ENCODE assay signal across 28 cellular contexts in the genomic region with DNA sequence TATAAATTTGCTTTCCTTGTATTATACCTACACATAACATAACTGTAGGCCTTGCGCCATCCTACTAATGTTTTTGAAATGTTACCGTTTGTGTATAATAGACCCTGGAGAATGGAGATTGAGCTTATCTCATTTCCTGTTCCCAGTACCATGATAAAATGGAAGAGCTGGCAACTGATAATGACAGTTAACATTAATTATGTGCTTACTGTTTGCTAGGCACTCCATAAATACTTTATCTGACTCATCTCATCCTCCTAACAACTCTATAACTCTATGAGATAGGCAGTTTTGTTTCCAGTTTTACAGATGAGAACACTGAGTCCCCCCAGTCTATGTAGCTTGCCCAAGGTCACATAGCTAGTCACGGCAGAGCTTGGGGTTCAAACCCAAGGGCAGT.
"Had no signal": no experiment of that assay in that cellular context is flagged by ENCODE, and none has a peak within 500 bp of the region (broad histone marks: within the 10 kb centered on the region; RNA-seq: fewer than 3 reads in every experiment).

No MANE protein-coding gene starts in this region.

- H3K36me3 ChIP-seq: colonic mucosa had no signal

- H3K9me3 ChIP-seq: breast epithelium, colonic mucosa, esophagus squamous epithelium, gastroesophageal sphincter, testis had no signal

- H3K4me1 Mint-ChIP-seq: activated CD4-positive, alpha-beta T cell treated with anti-CD3 and anti-CD28 coated beads, Interleukin-2, amount 10 ng/mL, durations not matched to agents 24 days and 14 days; activated CD8-positive, alpha-beta memory T cell treated with anti-CD3 and anti-CD28 coated beads, Interleukin-2, amount 10 ng/mL, durations not matched to agents 7 days and 5 days had no signal

- ATAC-seq: activated CD4-positive, CD25-positive, alpha-beta regulatory T cell treated with anti-CD3 and anti-CD28 coated beads, Interleukin-2, amount 50 U/mL, for 24 hours; activated CD8-positive, alpha-beta memory T cell treated with anti-CD3 and anti-CD28 coated beads, Interleukin-2, amount 10 ng/mL, durations not matched to agents 7 days and 5 days; activated CD8-positive, alpha-beta T cell treated with anti-CD3 and anti-CD28 coated beads for 36 hours; activated naive CD4-positive, alpha-beta T cell treated with anti-CD3 and anti-CD28 coated beads, Interleukin-2, amount 50 U/mL, for 72 hours; effector memory CD8-positive, alpha-beta T cell; gastroesophageal sphincter; left ventricle myocardium superior; sciatic nerve; T-helper 17 cell had no signal

- H3K4me3 Mint-ChIP-seq: activated CD4-positive, alpha-beta T cell treated with anti-CD3 and anti-CD28 coated beads, Interleukin-2, amount 10 ng/mL, durations not matched to agents 24 days and 14 days; activated CD8-positive, alpha-beta memory T cell treated with anti-CD3 and anti-CD28 coated beads, Interleukin-2, amount 10 ng/mL, durations not matched to agents 7 days and 5 days; activated CD8-positive, alpha-beta T cell treated with anti-CD3 and anti-CD28 coated beads for 36 hours; effector memory CD8-positive, alpha-beta T cell; T-helper 17 cell; type B pancreatic cell had no signal

- H3K9me3 Mint-ChIP-seq: activated CD4-positive, alpha-beta T cell treated with anti-CD3 and anti-CD28 coated beads, Interleukin-2, amount 10 ng/mL, durations not matched to agents 24 days and 14 days; activated CD8-positive, alpha-beta T cell treated with anti-CD3 and anti-CD28 coated beads for 36 hours; activated naive CD4-positive, alpha-beta T cell treated with anti-CD3 and anti-CD28 coated beads, Interleukin-2, amount 50 U/mL, for 72 hours; effector memory CD8-positive, alpha-beta T cell; type B pancreatic cell had no signal

- H3K4me1 ChIP-seq: colonic mucosa had no signal

- DNase-seq: activated CD4-positive, alpha-beta T cell treated with anti-CD3 and anti-CD28 coated beads, Interleukin-2, amount 10 ng/mL, durations not matched to agents 24 days and 14 days; activated CD8-positive, alpha-beta memory T cell treated with anti-CD3 and anti-CD28 coated beads, Interleukin-2, amount 10 ng/mL, durations not matched to agents 7 days and 5 days; activated CD8-positive, alpha-beta T cell treated with anti-CD3 and anti-CD28 coated beads for 36 hours; activated gamma-delta T cell treated with Interleukin-2 at 50 U/mL for 16 hours; activated T-cell treated with anti-CD3 and anti-CD28 coated beads for 4 hours; colonic mucosa; dorsolateral prefrontal cortex; effector memory CD8-positive, alpha-beta T cell; esophagus squamous epithelium; head of caudate nucleus; hypothalamus; left ventricle myocardium superior; midbrain; nucleus accumbens; posterior cingulate gyrus; small intestine; stimulated activated CD4-positive, alpha-beta T cell treated with anti-CD3 and anti-CD28 coated beads, Interleukin-15, amount 100 ng/mL, for 24 hours; stimulated activated CD8-positive, alpha-beta memory T cell treated with anti-CD3 and anti-CD28 coated beads, Interleukin-4, amount 100 ng/mL, for 48 hours; stimulated activated naive CD4-positive, alpha-beta T cell; T-helper 17 cell; testis had no signal

- H3K27ac Mint-ChIP-seq: activated CD4-positive, alpha-beta T cell treated with anti-CD3 and anti-CD28 coated beads, Interleukin-2, amount 10 ng/mL, durations not matched to agents 24 days and 14 days; activated CD8-positive, alpha-beta memory T cell treated with anti-CD3 and anti-CD28 coated beads, Interleukin-2, amount 10 ng/mL, durations not matched to agents 7 days and 5 days; activated CD8-positive, alpha-beta T cell treated with anti-CD3 and anti-CD28 coated beads for 36 hours; activated naive CD4-positive, alpha-beta T cell treated with anti-CD3 and anti-CD28 coated beads, Interleukin-2, amount 50 U/mL, for 72 hours; type B pancreatic cell had no signal

- H3K27me3 ChIP-seq: breast epithelium, colonic mucosa, dorsolateral prefrontal cortex, esophagus squamous epithelium, gastroesophageal sphincter, testis had no signal

- H3K4me3 ChIP-seq: breast epithelium, colonic mucosa, dorsolateral prefrontal cortex, esophagus squamous epithelium, gastroesophageal sphincter, testis had no signal

- H3K27ac ChIP-seq: breast epithelium, colonic mucosa, dorsolateral prefrontal cortex, esophagus squamous epithelium, gastroesophageal sphincter, testis, VCaP had no signal

- H3K27me3 Mint-ChIP-seq: activated CD4-positive, alpha-beta T cell treated with anti-CD3 and anti-CD28 coated beads, Interleukin-2, amount 10 ng/mL, durations not matched to agents 24 days and 14 days; activated CD8-positive, alpha-beta memory T cell treated with anti-CD3 and anti-CD28 coated beads, Interleukin-2, amount 10 ng/mL, durations not matched to agents 7 days and 5 days; activated CD8-positive, alpha-beta T cell treated with anti-CD3 and anti-CD28 coated beads for 36 hours; effector memory CD8-positive, alpha-beta T cell; T-helper 17 cell; type B pancreatic cell had no signal
